In genomic region chr11:46404476-46405017, GRCh38 we compare ENCODE assay signal across 32 cellular contexts. TPM values are rescaled to one million over a fixed set of nuclear protein-coding genes. Genes with fewer than 3 reads are reported as not detected.
"Had no signal": no experiment of that assay in that cellular context is flagged by ENCODE, and none has a peak within 500 bp of the region (broad histone marks: within the 10 kb centered on the region; RNA-seq: fewer than 3 reads in every experiment).

No MANE protein-coding gene starts in this region.

- H3K9me3 Mint-ChIP-seq: activated CD4-positive, alpha-beta T cell treated with anti-CD3 and anti-CD28 coated beads, Interleukin-2, amount 10 ng/mL, durations not matched to agents 7 days and 5 days; activated CD8-positive, alpha-beta T cell treated with anti-CD3 and anti-CD28 coated beads for 36 hours; activated naive CD4-positive, alpha-beta T cell treated with anti-CD3 and anti-CD28 coated beads, Interleukin-2, amount 50 U/mL, for 24 hours; activated naive CD8-positive, alpha-beta T cell treated with anti-CD3 and anti-CD28 coated beads, Interleukin-2, amount 50 U/mL, for 24 hours; activated T-helper 2 cell treated with anti-CD3 and anti-CD28 coated beads, Interferon-gamma antibody, Interleukin-2, Interleukin-4, amounts not matched to agents 10 μg/mL and 5 μg/mL and 100 μg/mL, durations not matched to agents 14 hours and 24 hours and 36 hours; brain; immature natural killer cell; mesothelial cell of epicardium; naive thymus-derived CD4-positive, alpha-beta T cell; stimulated activated naive B cell treated with anti-CD40 and anti-IgM and Interleukin-4, amounts not matched to agents 10 μg/mL and 1 μg/mL and 100 μg/mL, for 72 hours; WTC11 had no signal

- H3K27ac Mint-ChIP-seq: activated CD8-positive, alpha-beta T cell treated with anti-CD3 and anti-CD28 coated beads for 36 hours; activated naive CD4-positive, alpha-beta T cell treated with anti-CD3 and anti-CD28 coated beads, Interleukin-2, amount 50 U/mL, for 24 hours; activated naive CD8-positive, alpha-beta T cell treated with anti-CD3 and anti-CD28 coated beads, Interleukin-2, amount 50 U/mL, for 24 hours; activated T-helper 2 cell treated with anti-CD3 and anti-CD28 coated beads, Interferon-gamma antibody, Interleukin-2, Interleukin-4, amounts not matched to agents 10 μg/mL and 5 μg/mL and 100 μg/mL, durations not matched to agents 14 hours and 24 hours and 36 hours; immature natural killer cell; WTC11 had no signal

- H3K27ac ChIP-seq: cardiac muscle cell, colonic mucosa, gastroesophageal sphincter, pancreas, psoas muscle, stomach, thyroid gland, upper lobe of left lung, vagina had no signal

- H3K4me1 ChIP-seq: colonic mucosa, pancreas, psoas muscle, stomach, thyroid gland, upper lobe of left lung, vagina had no signal

- H3K27me3 ChIP-seq: cardiac muscle cell, colonic mucosa, gastroesophageal sphincter, pancreas, stomach, thyroid gland, upper lobe of left lung, vagina had no signal

- DNase-seq: activated CD4-positive, alpha-beta T cell treated with anti-CD3 and anti-CD28 coated beads for 1 hour; activated CD4-positive, alpha-beta T cell treated with anti-CD3 and anti-CD28 coated beads, Interleukin-2, amount 10 ng/mL, durations not matched to agents 7 days and 5 days; activated CD8-positive, alpha-beta T cell treated with anti-CD3 and anti-CD28 coated beads for 36 hours; activated naive CD8-positive, alpha-beta T cell treated with anti-CD3 and anti-CD28 coated beads, Interleukin-2, amount 50 U/mL, for 24 hours; activated T-cell treated with anti-CD3 and anti-CD28 coated beads, Interleukin-2, amount 50 U/mL, for 48 hours; anterior cingulate cortex; cerebellar nuclear complex; colonic mucosa; effector CD8-positive, alpha-beta T cell; hypothalamus; immature natural killer cell; naive thymus-derived CD4-positive, alpha-beta T cell; pancreas; psoas muscle; stimulated activated CD4-positive, alpha-beta T cell treated with anti-CD3 and anti-CD28 coated beads, Interleukin-15, amount 100 ng/mL, for 24 hours; stimulated activated CD4-positive, alpha-beta T cell treated with anti-CD3 and anti-CD28 coated beads, Interleukin-2, amount 100 ng/mL, for 24 hours; stimulated activated naive B cell treated with anti-CD40 and anti-IgM and Interleukin-4, amounts not matched to agents 10 μg/mL and 1 μg/mL and 100 μg/mL, for 72 hours; stomach; T-helper 2 cell; thyroid gland; upper lobe of left lung had no signal

- H3K27me3 Mint-ChIP-seq: activated CD4-positive, alpha-beta T cell treated with anti-CD3 and anti-CD28 coated beads, Interleukin-2, amount 10 ng/mL, durations not matched to agents 7 days and 5 days; activated CD8-positive, alpha-beta T cell treated with anti-CD3 and anti-CD28 coated beads for 36 hours; activated naive CD4-positive, alpha-beta T cell treated with anti-CD3 and anti-CD28 coated beads, Interleukin-2, amount 50 U/mL, for 24 hours; activated naive CD8-positive, alpha-beta T cell treated with anti-CD3 and anti-CD28 coated beads, Interleukin-2, amount 50 U/mL, for 24 hours; brain; naive thymus-derived CD4-positive, alpha-beta T cell; stimulated activated naive B cell treated with anti-CD40 and anti-IgM and Interleukin-4, amounts not matched to agents 10 μg/mL and 1 μg/mL and 100 μg/mL, for 72 hours had no signal

- H3K4me1 Mint-ChIP-seq: activated CD4-positive, alpha-beta T cell treated with anti-CD3 and anti-CD28 coated beads, Interleukin-2, amount 10 ng/mL, durations not matched to agents 7 days and 5 days; activated naive CD4-positive, alpha-beta T cell treated with anti-CD3 and anti-CD28 coated beads, Interleukin-2, amount 50 U/mL, for 24 hours; activated naive CD8-positive, alpha-beta T cell treated with anti-CD3 and anti-CD28 coated beads, Interleukin-2, amount 50 U/mL, for 24 hours; immature natural killer cell; mesothelial cell of epicardium; naive thymus-derived CD4-positive, alpha-beta T cell; stimulated activated naive B cell treated with anti-CD40 and anti-IgM and Interleukin-4, amounts not matched to agents 10 μg/mL and 1 μg/mL and 100 μg/mL, for 72 hours; WTC11 had no signal

- FAIRE-seq: endometrium, pancreas had no signal

- H3K4me3 Mint-ChIP-seq: activated CD4-positive, alpha-beta T cell treated with anti-CD3 and anti-CD28 coated beads, Interleukin-2, amount 10 ng/mL, durations not matched to agents 7 days and 5 days; activated CD8-positive, alpha-beta T cell treated with anti-CD3 and anti-CD28 coated beads for 36 hours; activated naive CD4-positive, alpha-beta T cell treated with anti-CD3 and anti-CD28 coated beads, Interleukin-2, amount 50 U/mL, for 24 hours; activated naive CD8-positive, alpha-beta T cell treated with anti-CD3 and anti-CD28 coated beads, Interleukin-2, amount 50 U/mL, for 24 hours; brain; immature natural killer cell; mesothelial cell of epicardium; naive thymus-derived CD4-positive, alpha-beta T cell; stimulated activated naive B cell treated with anti-CD40 and anti-IgM and Interleukin-4, amounts not matched to agents 10 μg/mL and 1 μg/mL and 100 μg/mL, for 72 hours; WTC11 had no signal

- H3K4me3 ChIP-seq: cardiac muscle cell, colonic mucosa, gastroesophageal sphincter, pancreas, psoas muscle, stomach, thyroid gland, upper lobe of left lung, vagina had no signal

- H3K9me3 ChIP-seq: colonic mucosa, gastroesophageal sphincter, pancreas, psoas muscle, stomach, thyroid gland, upper lobe of left lung, vagina had no signal

- H3K36me3 ChIP-seq: colonic mucosa had no signal

RNA-seq across cellular contexts. Expression of gene CHRM4, which starts 13.0 kb away (rescaled TPM):
- total RNA-seq: activated CD8-positive, alpha-beta T cell treated with anti-CD3 and anti-CD28 coated beads for 36 hours; epithelial cell of proximal tubule; fibroblast of villous mesenchyme; psoas muscle; vagina had no signal
- polyA plus RNA-seq: cardiac muscle cell, psoas muscle, stomach had no signal
